Comparison of ENCODE assay signal across 20 cellular contexts in the genomic region with DNA sequence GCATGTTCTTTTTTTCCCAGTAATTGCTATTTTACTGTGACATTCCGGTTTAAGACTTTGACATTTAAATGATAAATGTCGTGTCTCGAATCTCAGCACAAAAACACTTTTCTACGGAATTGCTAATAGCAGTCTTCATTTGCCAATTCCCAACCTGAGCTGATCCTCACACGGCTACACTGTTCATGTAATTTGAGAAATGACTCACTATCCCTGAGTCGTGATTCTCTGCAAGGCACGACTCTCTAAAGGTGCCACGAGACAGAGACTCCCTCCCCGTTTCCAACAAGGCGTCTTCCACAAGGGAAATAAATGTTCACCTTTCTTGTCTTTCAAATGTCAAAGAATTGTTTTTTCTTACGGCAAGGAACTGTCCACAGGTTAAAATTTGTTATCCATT.
"Had no signal": no experiment of that assay in that cellular context is flagged by ENCODE, and none has a peak within 500 bp of the region (broad histone marks: within the 10 kb centered on the region; RNA-seq: fewer than 3 reads in every experiment).

No MANE protein-coding gene starts in this region.

- H3K4me2 ChIP-seq: KMS-11, SK-N-SH had no signal

- DNase-seq: IMR-90, Kasumi-1, MM.1S, NCI-H1092 treated with DMSO at 0.1 percent for 48 hours, NCI-H1436, NCI-H187, NCI-H2029, NCI-H2081 treated with DMSO at 0.1 percent for 48 hours, NCI-H2171, NCI-H226, NCI-H446, NCI-H510A, NCI-H524 treated with DMSO at 0.1 percent for 48 hours, NCI-H69, NCI-H774, SHP77, SK-N-SH, SW 1271 had no signal

- H3K9ac ChIP-seq: KMS-11, SK-N-SH had no signal

- H3K27ac ChIP-seq: KMS-11, RWPE1 had no signal

- H3K9me2 ChIP-seq: SK-N-SH had no signal
